In the genomic region with DNA sequence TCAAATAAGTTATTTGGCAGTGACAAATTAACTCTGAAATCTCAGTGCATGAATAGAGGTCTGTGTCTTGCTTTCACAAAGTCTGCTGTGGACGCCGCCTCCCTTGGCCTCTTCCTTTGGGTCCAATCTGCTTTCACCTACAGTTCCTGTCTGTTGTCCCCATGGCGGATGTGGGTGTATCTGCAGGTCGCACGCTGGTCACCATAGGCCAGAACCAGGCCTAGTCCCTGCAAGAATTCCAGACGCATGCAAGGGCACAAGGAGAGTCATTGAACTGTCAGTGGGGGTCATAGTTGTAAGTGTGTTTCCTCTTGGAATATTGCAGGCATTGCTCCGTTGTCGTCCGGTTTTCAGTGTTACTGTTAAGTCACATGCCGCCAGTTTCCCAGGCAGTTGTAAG, we compare ENCODE assay signal across 15 cellular contexts. TPM values are rescaled to one million over a fixed set of nuclear protein-coding genes. Genes with fewer than 3 reads are reported as not detected.
DNase-seq lines count a peak whose midpoint lies in the region; ATAC-seq, FAIRE-seq and TF ChIP-seq lines count a peak whose summit lies in the region.
"Had no signal": no experiment of that assay in that cellular context is flagged by ENCODE, and none has a peak within 500 bp of the region (broad histone marks: within the 10 kb centered on the region; RNA-seq: fewer than 3 reads in every experiment).

No MANE protein-coding gene starts in this region.

- TF ChIP-seq CTCF in A549 (IDR thresholded peaks at IDR 0.05) (no peak), liver (IDR thresholded peaks at IDR 0.05; ENCODE audit: low read depth, low read length, missing input control) (no peak)

- under 1% methylated on average over 10 of the region's 10 CpGs for WGBS in A549 (ENCODE audit: missing lambda C conversion rate)
- 44% methylated on average over 10 of the region's 10 CpGs for WGBS in liver

- no peak for FAIRE-seq in A549 (lab: Jason Lieb, UNC)

- TF ChIP-seq EP300 in A549 (IDR thresholded peaks at IDR 0.05) = no peak

- H3K4me3 ChIP-seq in A549 (peak overlapping the region; percentile 38), liver (ENCODE audit: low read depth in 1 of 3, low read length in 3 of 3) (no peak overlapping the region)
- H3K4me3 ChIP-seq: lower lobe of right lung had no signal

- H3K36me3 ChIP-seq in liver (ENCODE audit: control insufficient read depth in 4 of 4, insufficient read depth in 3 of 4, low read depth in 1 of 4, low read length in 3 of 4) = peaks cover 0 to 2% (median 0%) of the 10 kb centered on the region in 4 donors
- H3K36me3 ChIP-seq: brain microvascular endothelial cell, lower lobe of right lung had no signal

- CTCF ChIA-PET in A549 (lab: Yijun Ruan, JAX) = interaction anchor here (1.0 to 2.0 kb wide), 3 partner anchors 87 to 155 kb away, joined by 4 to 7 read pairs (median 4); no protein-coding TSS in a partner anchor

- no peak overlapping the region for H3K9ac ChIP-seq in liver (ENCODE audit: low read depth in 1 of 2, low read length in 2 of 2)

- H3K27ac ChIP-seq in A549 (peak overlapping the region; percentile 95 to 100), liver (ENCODE audit: low read depth in 1 of 2, low read length in 2 of 2) (peak overlapping the region in 1 of 2 donors; percentile 2)
- H3K27ac ChIP-seq: brain microvascular endothelial cell, lower lobe of right lung had no signal

- peak; percentile 83 to 84 for ATAC-seq in A549
- ATAC-seq in GM21619 (IDR thresholded peaks at IDR 0.05; ENCODE audit: unreplicated experiment) = no peak
- no peak for ATAC-seq in HG02973 (IDR thresholded peaks at IDR 0.05; ENCODE audit: unreplicated experiment)
- ATAC-seq: lower lobe of right lung had no signal

- DNase-seq in A549 (ENCODE audit: low read depth in 1 of 2, low spot score in 1 of 2) (peak; percentile 36 to 90), OCI-M1 (lab: John Stamatoyannopoulos, UW) (peak; percentile 77), dermis microvascular lymphatic vessel endothelial cell (ENCODE audit: low read depth in 2 of 2) (peak; percentile 79 to 82), NCI-H82 treated with DMSO at 0.1 percent for 48 hours (lab: John Stamatoyannopoulos, UW; ENCODE audit: unreplicated experiment) (no peak), NCI-H1048 (lab: John Stamatoyannopoulos, UW) (no peak)
- DNase-seq: activated gamma-delta T cell treated with Interleukin-2 at 50 U/mL for 16 hours; brain microvascular endothelial cell; lower lobe of right lung; NCI-H1105 treated with DMSO at 0.1 percent for 48 hours; NCI-H524 treated with DMSO at 0.1 percent for 48 hours; occipital lobe; stimulated activated CD4-positive, alpha-beta T cell treated with anti-CD3 and anti-CD28 coated beads, Interleukin-12 subunit alpha, Interleukin-12 subunit beta, amount 100 ng/mL, for 4 hours had no signal

- no peak for TF ChIP-seq POLR2A in A549 (IDR thresholded peaks at IDR 0.05; ENCODE audit: low read length)

- peak overlapping the region; percentile 97 for H3K4me2 ChIP-seq in A549

- no peaks in the 10 kb centered on the region for H3K27me3 ChIP-seq in liver (ENCODE audit: control insufficient read depth in 4 of 4, insufficient read depth in 4 of 4, low read length in 3 of 4)
- H3K27me3 ChIP-seq: brain microvascular endothelial cell had no signal

- peaks cover 85% of the 10 kb centered on the region for H3K4me1 ChIP-seq in A549
- H3K4me1 ChIP-seq in liver (ENCODE audit: control insufficient read depth in 4 of 4, insufficient read depth in 4 of 4, low read length in 3 of 4) = peaks cover 5 to 49% (median 40%) of the 10 kb centered on the region in 4 donors

- no peaks in the 10 kb centered on the region for H3K9me3 ChIP-seq in A549
- no peaks in the 10 kb centered on the region for H3K9me3 ChIP-seq in liver (ENCODE audit: control insufficient read depth in 4 of 4, low read length in 3 of 4)
- H3K9me3 ChIP-seq: lower lobe of right lung had no signal

- POLR2A ChIA-PET in A549 (lab: Yijun Ruan, JAX) = interaction anchor here (0.7 to 1.7 kb wide), 4 partner anchors 62 to 126 kb away, joined by 3 to 8 read pairs (median 4); no protein-coding TSS in a partner anchor

- TF ChIP-seq RAD21 in A549 (conservative IDR thresholded peaks at IDR 0.05 in 1 of 2, IDR thresholded peaks at IDR 0.05 in 1 of 2) (no peak), liver (IDR thresholded peaks at IDR 0.05) (peak in 1 of 2 donors; percentile 37)

TF ChIP-seq in A549, 52 proteins besides CTCF, POLR2A, EP300 and RAD21:
- TF ChIP-seq TFCP2L1 (CRISPR knock-in tag; IDR thresholded peaks at IDR 0.05) = 0 out of 2 replicates have a peak, but pooled peaks have one; percentile 29
- peak in 1 of 2 experiments; percentile 35; a peak in 1 of 5 replicates for TF ChIP-seq JUN (IDR thresholded peaks at IDR 0.05)
- no peak for TF ChIP-seq RARB (CRISPR knock-in tag; IDR thresholded peaks at IDR 0.05)
- TF ChIP-seq, protein P1, sequence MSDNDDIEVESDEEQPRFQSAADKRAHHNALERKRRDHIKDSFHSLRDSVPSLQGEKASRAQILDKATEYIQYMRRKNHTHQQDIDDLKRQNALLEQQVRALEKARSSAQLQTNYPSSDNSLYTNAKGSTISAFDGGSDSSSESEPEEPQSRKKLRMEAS (IDR thresholded peaks at IDR 0.05) = peak; percentile 57

TF ChIP-seq in liver, 16 proteins besides CTCF, POLR2A, EP300 and RAD21:
- TF ChIP-seq FOXA2 (IDR thresholded peaks at IDR 0.05) (no peak), YY1 (IDR thresholded peaks at IDR 0.05) (no peak), RXRA (IDR thresholded peaks at IDR 0.05) (peak; percentile 75 to 87), ZBTB33 (IDR thresholded peaks at IDR 0.05) (no peak), SP1 (IDR thresholded peaks at IDR 0.05) (peak; percentile 66), EGR1 (IDR thresholded peaks at IDR 0.05; ENCODE audit: low read depth in 2 of 2) (peak in 1 of 2 donors; percentile 4), FOXA1 (IDR thresholded peaks at IDR 0.05) (no peak), NR2F2 (IDR thresholded peaks at IDR 0.05) (peak; percentile 97), TAF1 (conservative IDR thresholded peaks at IDR 0.05) (no peak), JUND (IDR thresholded peaks at IDR 0.05) (no peak), HNF4A (conservative IDR thresholded peaks at IDR 0.05) (no peak), HNF4G (IDR thresholded peaks at IDR 0.05) (no peak), GABPA (IDR thresholded peaks at IDR 0.05 in 1 of 2, conservative IDR thresholded peaks at IDR 0.05 in 1 of 2) (no peak)
- TF ChIP-seq, protein P2, sequence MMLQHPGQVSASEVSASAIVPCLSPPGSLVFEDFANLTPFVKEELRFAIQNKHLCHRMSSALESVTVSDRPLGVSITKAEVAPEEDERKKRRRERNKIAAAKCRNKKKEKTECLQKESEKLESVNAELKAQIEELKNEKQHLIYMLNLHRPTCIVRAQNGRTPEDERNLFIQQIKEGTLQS (IDR thresholded peaks at IDR 0.05) = no peak
- TF ChIP-seq, protein P3, sequence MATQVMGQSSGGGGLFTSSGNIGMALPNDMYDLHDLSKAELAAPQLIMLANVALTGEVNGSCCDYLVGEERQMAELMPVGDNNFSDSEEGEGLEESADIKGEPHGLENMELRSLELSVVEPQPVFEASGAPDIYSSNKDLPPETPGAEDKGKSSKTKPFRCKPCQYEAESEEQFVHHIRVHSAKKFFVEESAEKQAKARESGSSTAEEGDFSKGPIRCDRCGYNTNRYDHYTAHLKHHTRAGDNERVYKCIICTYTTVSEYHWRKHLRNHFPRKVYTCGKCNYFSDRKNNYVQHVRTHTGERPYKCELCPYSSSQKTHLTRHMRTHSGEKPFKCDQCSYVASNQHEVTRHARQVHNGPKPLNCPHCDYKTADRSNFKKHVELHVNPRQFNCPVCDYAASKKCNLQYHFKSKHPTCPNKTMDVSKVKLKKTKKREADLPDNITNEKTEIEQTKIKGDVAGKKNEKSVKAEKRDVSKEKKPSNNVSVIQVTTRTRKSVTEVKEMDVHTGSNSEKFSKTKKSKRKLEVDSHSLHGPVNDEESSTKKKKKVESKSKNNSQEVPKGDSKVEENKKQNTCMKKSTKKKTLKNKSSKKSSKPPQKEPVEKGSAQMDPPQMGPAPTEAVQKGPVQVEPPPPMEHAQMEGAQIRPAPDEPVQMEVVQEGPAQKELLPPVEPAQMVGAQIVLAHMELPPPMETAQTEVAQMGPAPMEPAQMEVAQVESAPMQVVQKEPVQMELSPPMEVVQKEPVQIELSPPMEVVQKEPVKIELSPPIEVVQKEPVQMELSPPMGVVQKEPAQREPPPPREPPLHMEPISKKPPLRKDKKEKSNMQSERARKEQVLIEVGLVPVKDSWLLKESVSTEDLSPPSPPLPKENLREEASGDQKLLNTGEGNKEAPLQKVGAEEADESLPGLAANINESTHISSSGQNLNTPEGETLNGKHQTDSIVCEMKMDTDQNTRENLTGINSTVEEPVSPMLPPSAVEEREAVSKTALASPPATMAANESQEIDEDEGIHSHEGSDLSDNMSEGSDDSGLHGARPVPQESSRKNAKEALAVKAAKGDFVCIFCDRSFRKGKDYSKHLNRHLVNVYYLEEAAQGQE (IDR thresholded peaks at IDR 0.05) = peak; percentile 39
- TF ChIP-seq, protein P1 (IDR thresholded peaks at IDR 0.05) = no peak

RNA-seq across cellular contexts. Expression of gene SOCS6, which starts 7.4 kb away (rescaled TPM):
- polyA plus RNA-seq in A549 (2011; rRNA removed) (72.1 and 88.2 TPM in 2 replicates), A549 (2017; fragmentation: RNase III; extraction: RNeasy Plus Mini Kit Qiagen cat#74134 plus additional on column Dnase treatment) (29.8 to 36.5 TPM (median 31.2 TPM) in 3 replicates), liver (1 to 10 TPM; 5.5 to 6.9 TPM)
- 26.2 and 34.1 TPM in 2 replicates for polyA plus RNA-seq in A549 (2012; cell fraction: cytosol; rRNA removed)
- 25.7 and 26.8 TPM in 2 replicates for polyA plus RNA-seq in A549 (2012; cell fraction: nucleus; rRNA removed)
- polyA minus RNA-seq in A549 (2011; rRNA and poly(A)+ RNA removed) = 137 and 146 TPM in 2 replicates
- total RNA-seq in dermis microvascular lymphatic vessel endothelial cell (18.0 and 28.7 TPM in 2 replicates), liver (10 to 100 TPM; 10.4 to 30.1 TPM)

Comparison
In these comparisons a context has a peak if more than half of its experiments do, and no peak if none do; other contexts are left out.
1. ATAC-seq: peak in A549 (2 of 2); none in GM21619 (single experiment) and HG02973 (single experiment).
2. DNase-seq: peak in A549 (2 of 2), OCI-M1 (single experiment) and dermis microvascular lymphatic vessel endothelial cell (2 of 2); none in NCI-H82 treated with DMSO at 0.1 percent for 48 hours (single experiment) and NCI-H1048 (single experiment).